ENCODE assay signal across 8 cellular contexts in genomic region chr2:241149675-241149924, GRCh38. TPM values are rescaled to one million over a fixed set of nuclear protein-coding genes. Genes with fewer than 3 reads are reported as not detected.
DNase-seq lines count a peak whose midpoint lies in the region; ATAC-seq, FAIRE-seq and TF ChIP-seq lines count a peak whose summit lies in the region.

No MANE protein-coding gene starts in this region.

- no peak for TF ChIP-seq CTCF in activated B cell treated with CpG ODN at 0.5 μM for 24 hours (IDR thresholded peaks at IDR 0.05)

- H3K4me3 ChIP-seq in iPS-18a (ENCODE audit: low read length), result peak overlapping the region; percentile 70
- peak overlapping the region; percentile 86 to 94 for H3K4me3 ChIP-seq in stomach smooth muscle (ENCODE audit: low read length in 2 of 2)

- H3K9me3 ChIP-seq in iPS-18a (ENCODE audit: control insufficient read depth, low read depth, low read length), result no peaks in the 10 kb centered on the region
- no peaks in the 10 kb centered on the region for H3K9me3 ChIP-seq in stomach smooth muscle (ENCODE audit: control insufficient read depth in 2 of 2, low read length in 2 of 2)

- H3K27ac ChIP-seq in iPS-18a (ENCODE audit: low read length), result no peak overlapping the region
- H3K27ac ChIP-seq in stomach smooth muscle (ENCODE audit: low read length), result no peak overlapping the region

- H3K4me1 Mint-ChIP-seq in activated B cell treated with CpG ODN at 0.5 μM for 24 hours, result peaks cover 26% of the 10 kb centered on the region

- CTCF ChIA-PET in activated B cell treated with CpG ODN at 0.5 μM for 24 hours (lab: Charles Lee), result interaction anchor here (1.0 to 3.9 kb wide), 8 partner anchors 37 to 300 kb away, joined by 3 to 69 read pairs (median 4); no protein-coding TSS in a partner anchor

- H3K4me1 ChIP-seq in iPS-18a (ENCODE audit: control insufficient read depth, low read depth, low read length) (peaks cover 4% of the 10 kb centered on the region), stomach smooth muscle (ENCODE audit: control insufficient read depth, insufficient read depth, low read length) (peaks cover 21% of the 10 kb centered on the region)

- H3K36me3 ChIP-seq in iPS-18a (ENCODE audit: control insufficient read depth, low read depth, low read length) (no peaks in the 10 kb centered on the region), stomach smooth muscle (ENCODE audit: control insufficient read depth in 2 of 2, insufficient read depth in 2 of 2, low read length in 2 of 2) (peaks cover 0 to 3% of the 10 kb centered on the region in 2 donors)

- POLR2A ChIA-PET in activated B cell treated with CpG ODN at 0.5 μM for 24 hours (lab: Charles Lee), result interaction anchor here (0.6 to 5.5 kb wide), 16 partner anchors 9 to 235 kb away, joined by 3 to 137 read pairs (median 6); partner anchors contain the start of genes HDLBP, MTERF4 and SEPTIN2

- H3K9me3 Mint-ChIP-seq in activated B cell treated with CpG ODN at 0.5 μM for 24 hours, result no peaks in the 10 kb centered on the region

- no peaks in the 10 kb centered on the region for H3K27me3 Mint-ChIP-seq in activated B cell treated with CpG ODN at 0.5 μM for 24 hours

- H3K4me3 Mint-ChIP-seq in activated B cell treated with CpG ODN at 0.5 μM for 24 hours, result peak overlapping the region; percentile 100

- peaks cover 27% of the 10 kb centered on the region for H3K36me3 Mint-ChIP-seq in activated B cell treated with CpG ODN at 0.5 μM for 24 hours (ENCODE audit: low read depth)

- no peak for FAIRE-seq in GM12891 (lab: Jason Lieb, UNC)

- peak overlapping the region; percentile 35 for H3K9ac ChIP-seq in iPS-18a (ENCODE audit: low read length)
- H3K9ac ChIP-seq in stomach smooth muscle (ENCODE audit: low read length in 2 of 2), result peak overlapping the region in 1 of 2 donors; percentile 53

- H3K27me3 ChIP-seq in iPS-18a (ENCODE audit: control insufficient read depth, insufficient read depth, low read length) (peaks cover 10% of the 10 kb centered on the region), stomach smooth muscle (ENCODE audit: control insufficient read depth in 1 of 2, insufficient read depth in 2 of 2, low read length in 2 of 2) (no peaks in the 10 kb centered on the region)

- TF ChIP-seq POLR2A in GM12891 (IDR thresholded peaks at IDR 0.05; ENCODE audit: low read depth, low read length), result no peak

- intact Hi-C loops in activated B cell treated with CpG ODN at 0.5 μM for 24 hours (cut with micrococcal nuclease), result loop anchor here (1.0 kb wide), 1 partner anchor 207 kb away; the partner anchor contains the start of gene FARP2

- H3K27ac Mint-ChIP-seq in activated B cell treated with CpG ODN at 0.5 μM for 24 hours, result peak overlapping the region; percentile 85

- peak; percentile 17 for ATAC-seq in HG02642 (IDR thresholded peaks at IDR 0.05; ENCODE audit: poor library complexity, unreplicated experiment)
- ATAC-seq in activated B cell treated with CpG ODN at 0.5 μM for 24 hours (ENCODE audit: low read depth), result peak; percentile 7
- ATAC-seq in HG03432 (IDR thresholded peaks at IDR 0.05; ENCODE audit: unreplicated experiment), result no peak

- DNase-seq in GM12891 (ENCODE audit: insufficient read length, low spot score) (no peak), activated B cell treated with CpG ODN at 0.5 μM for 24 hours (no peak), HK-2 (ENCODE audit: unreplicated experiment) (no peak), ecto neural progenitor cell (ENCODE audit: low spot score) (no peak)

TF ChIP-seq in GM12891, 5 proteins besides CTCF, POLR2A, EP300 and RAD21:
- TF ChIP-seq TAF1 (IDR thresholded peaks at IDR 0.05; ENCODE audit: low read depth, low read length), result 0 out of 2 replicates have a peak, but pooled peaks have one; percentile 13
- no peak for TF ChIP-seq POLR2AphosphoS5 (IDR thresholded peaks at IDR 0.05; ENCODE audit: low read depth, low read length)
- TF ChIP-seq POU2F2 (IDR thresholded peaks at IDR 0.05; ENCODE audit: low read depth, low read length), result 0 out of 2 replicates have a peak, but pooled peaks have one; percentile 5

RNA-seq across cellular contexts. Expression of gene PASK, which starts 0.3 kb away (rescaled TPM):
- polyA plus RNA-seq in GM12891 (2012; ENCODE audit: low read depth, missing spikeins), result 31.3 TPM
- total RNA-seq in activated B cell treated with CpG ODN at 0.5 μM for 24 hours, result 113 and 150 TPM in 2 replicates

RNA-seq across cellular contexts. Expression of gene PPP1R7, which starts 0.7 kb away (rescaled TPM):
- 119 TPM for polyA plus RNA-seq in GM12891 (2012; ENCODE audit: low read depth, missing spikeins)
- 72.0 and 74.5 TPM in 2 replicates for total RNA-seq in activated B cell treated with CpG ODN at 0.5 μM for 24 hours

RNA-seq across cellular contexts. Expression of gene ANO7, which starts 38.9 kb away (rescaled TPM):
- 1.4 TPM for polyA plus RNA-seq in GM12891 (2012; ENCODE audit: low read depth, missing spikeins)
- 1.2 and 1.5 TPM in 2 replicates for total RNA-seq in activated B cell treated with CpG ODN at 0.5 μM for 24 hours

RNA-seq across cellular contexts. Expression of gene MTERF4, which starts 47.5 kb away (rescaled TPM):
- 43.3 TPM for polyA plus RNA-seq in GM12891 (2012; ENCODE audit: low read depth, missing spikeins)
- total RNA-seq in activated B cell treated with CpG ODN at 0.5 μM for 24 hours, result 99.7 and 122 TPM in 2 replicates
